ENCODE assay signal across 10 cellular contexts in the genomic region with DNA sequence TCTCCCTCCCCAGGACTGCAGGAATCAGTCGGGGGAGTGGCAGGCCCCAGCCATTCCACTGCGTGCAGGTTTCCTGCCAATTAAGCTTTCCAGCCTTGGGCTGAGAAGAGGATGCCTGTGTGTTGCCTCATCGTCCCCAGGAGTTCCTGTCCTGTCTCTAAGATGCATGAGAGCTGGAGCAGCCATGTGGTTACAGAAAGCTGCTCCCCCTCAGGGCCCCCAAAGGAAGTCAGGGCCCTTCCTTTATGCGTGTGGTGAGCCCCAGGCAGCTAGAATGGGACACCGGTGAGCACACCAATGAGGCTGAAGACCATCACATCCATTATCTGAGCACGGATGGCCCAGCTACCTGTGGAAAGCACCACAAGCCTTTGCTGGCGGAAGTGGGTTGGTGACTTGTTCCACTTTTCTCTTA. TPM values are rescaled to one million over a fixed set of nuclear protein-coding genes. Genes with fewer than 3 reads are reported as not detected.
DNase-seq lines count a peak whose midpoint lies in the region; ATAC-seq, FAIRE-seq and TF ChIP-seq lines count a peak whose summit lies in the region.
"Not testable (repeated sequence)": the region's sequence is repeated elsewhere in the genome, so short reads cannot be mapped to it uniquely, and the experiment has no call there.
"Had no signal": no experiment of that assay in that cellular context is flagged by ENCODE, and none has a peak within 500 bp of the region (broad histone marks: within the 10 kb centered on the region; RNA-seq: fewer than 3 reads in every experiment).

No MANE protein-coding gene starts in this region.

- H3K4me3 Mint-ChIP-seq in CD4-positive, alpha-beta T cell: not testable (repeated sequence)
- H3K4me3 Mint-ChIP-seq in IgD-negative memory B cell: peak overlapping the region in 3 of 4 donors; percentile 4 to 65 (median 55)
- H3K4me3 Mint-ChIP-seq in activated CD8-positive, alpha-beta T cell treated with anti-CD3 and anti-CD28 coated beads, Interleukin-2, amount 10 ng/mL, durations not matched to agents 7 days and 5 days: peak overlapping the region; percentile 61

- H3K79me2 ChIP-seq in OCI-LY7 (ENCODE audit: insufficient read depth, low read depth, low read length): not testable (repeated sequence)

- TF ChIP-seq CTCF in CD4-positive, alpha-beta T cell (IDR thresholded peaks at IDR 0.05); OCI-LY7 (conservative IDR thresholded peaks at IDR 0.05; ENCODE audit: low read length); pancreas (IDR thresholded peaks at IDR 0.05): not testable (repeated sequence)

- H3K4me1 Mint-ChIP-seq in CD4-positive, alpha-beta T cell (ENCODE audit: low read depth); IgD-negative memory B cell: not testable (repeated sequence)
- peaks cover 27% of the 10 kb centered on the region for H3K4me1 Mint-ChIP-seq in activated CD8-positive, alpha-beta T cell treated with anti-CD3 and anti-CD28 coated beads, Interleukin-2, amount 10 ng/mL, durations not matched to agents 7 days and 5 days (ENCODE audit: low read depth)

- H2AFZ ChIP-seq in OCI-LY7 (ENCODE audit: low read length): peak overlapping the region; percentile 78; the same call in 1 of the 2 replicates

- H3K4me1 ChIP-seq in OCI-LY7 (ENCODE audit: insufficient read depth, low read length, poor library complexity, severe bottlenecking): peaks cover 14% of the 10 kb centered on the region
- not testable (repeated sequence) for H3K4me1 ChIP-seq in pancreas

- DNase-seq in CD4-positive, alpha-beta T cell; pancreas: not testable (repeated sequence)
- peak; percentile 51 for DNase-seq in OCI-LY7 (ENCODE audit: low spot score)
- peak; percentile 66 for DNase-seq in activated CD8-positive, alpha-beta T cell treated with anti-CD3 and anti-CD28 coated beads, Interleukin-2, amount 10 ng/mL, durations not matched to agents 7 days and 5 days

- not testable (repeated sequence) for H3K4me3 ChIP-seq in OCI-LY7 (ENCODE audit: low read depth, low read length, poor library complexity, severe bottlenecking); pancreas

- H3K27ac ChIP-seq in CD4-positive, alpha-beta T cell (ENCODE audit: low read depth, low read length); pancreas: not testable (repeated sequence)
- H3K27ac ChIP-seq in OCI-LY7 (ENCODE audit: low read depth, low read length, poor library complexity, severe bottlenecking): peak overlapping the region; percentile 57

- ATAC-seq in CD4-positive, alpha-beta T cell (ENCODE audit: poor library complexity): peak; percentile 6
- ATAC-seq in GM18909 (IDR thresholded peaks at IDR 0.05; ENCODE audit: poor library complexity, unreplicated experiment) (peak; percentile 41), HG02938 (IDR thresholded peaks at IDR 0.05; ENCODE audit: unreplicated experiment) (peak; percentile 44), esophagus mucosa (peak; percentile 35), pancreas (peak in 3 of 4 donors; percentile 23 to 32 (median 27))
- peak; percentile 70 for ATAC-seq in activated CD8-positive, alpha-beta T cell treated with anti-CD3 and anti-CD28 coated beads, Interleukin-2, amount 10 ng/mL, durations not matched to agents 7 days and 5 days

- not testable (repeated sequence) for FAIRE-seq in pancreas (lab: Jason Lieb, UNC)

- not testable (repeated sequence) for BruUV-seq in OCI-LY7 (replicated peaks; lab: Mats Ljungman, UMichigan)

- peak overlapping the region; percentile 54 for H3K4me2 ChIP-seq in OCI-LY7 (ENCODE audit: low read length)

- not testable (repeated sequence) for H3K36me3 ChIP-seq in OCI-LY7 (ENCODE audit: insufficient read depth, low read length); pancreas

- not testable (repeated sequence) for H4K20me1 ChIP-seq in OCI-LY7 (ENCODE audit: insufficient read depth, low read length)

- H3K9me3 Mint-ChIP-seq in CD4-positive, alpha-beta T cell; IgD-negative memory B cell; activated CD8-positive, alpha-beta T cell treated with anti-CD3 and anti-CD28 coated beads, Interleukin-2, amount 10 ng/mL, durations not matched to agents 7 days and 5 days (ENCODE audit: insufficient read depth): not testable (repeated sequence)

- not testable (repeated sequence) for H3K27me3 ChIP-seq in CD4-positive, alpha-beta T cell (ENCODE audit: control insufficient read depth, insufficient read depth, low read length); pancreas

- H3K27me3 Mint-ChIP-seq in CD4-positive, alpha-beta T cell; IgD-negative memory B cell; activated CD8-positive, alpha-beta T cell treated with anti-CD3 and anti-CD28 coated beads, Interleukin-2, amount 10 ng/mL, durations not matched to agents 7 days and 5 days (ENCODE audit: low read depth): not testable (repeated sequence)

- not testable (repeated sequence) for H3K9me2 ChIP-seq in OCI-LY7 (ENCODE audit: insufficient read depth, low read length)

- intact Hi-C loops in CD4-positive, alpha-beta T cell (cut with DNase I, micrococcal nuclease); pancreas (cut with DNase I): not testable (repeated sequence)
- intact Hi-C loops in OCI-LY7 (cut with micrococcal nuclease; ENCODE audit: unreplicated experiment): loop anchor here (5.0 kb wide), 1 partner anchor 35 kb away; a partner anchor contains a TSS

- H3K27ac Mint-ChIP-seq in CD4-positive, alpha-beta T cell: not testable (repeated sequence)
- peak overlapping the region; percentile 24 to 97 (median 70) for H3K27ac Mint-ChIP-seq in IgD-negative memory B cell
- peak overlapping the region; percentile 96 for H3K27ac Mint-ChIP-seq in activated CD8-positive, alpha-beta T cell treated with anti-CD3 and anti-CD28 coated beads, Interleukin-2, amount 10 ng/mL, durations not matched to agents 7 days and 5 days

- H3K36me3 Mint-ChIP-seq in CD4-positive, alpha-beta T cell (ENCODE audit: low read depth); IgD-negative memory B cell; activated CD8-positive, alpha-beta T cell treated with anti-CD3 and anti-CD28 coated beads, Interleukin-2, amount 10 ng/mL, durations not matched to agents 7 days and 5 days (ENCODE audit: low read depth): not testable (repeated sequence)

- not testable (repeated sequence) for H3K9me3 ChIP-seq in CD4-positive, alpha-beta T cell (ENCODE audit: control insufficient read depth, low read length); OCI-LY7 (ENCODE audit: low read length); pancreas

- WGBS in pancreas, 2 donors: 57 to 61% methylated on average over 5 of the region's 7 CpGs

- CTCF ChIA-PET in CD4-positive, alpha-beta T cell (lab: Charles Lee); OCI-LY7 (lab: Charles Lee; ENCODE audit: unreplicated experiment); activated CD8-positive, alpha-beta T cell treated with anti-CD3 and anti-CD28 coated beads, Interleukin-2, amount 10 ng/mL, durations not matched to agents 7 days and 5 days (lab: Charles Lee): not testable (repeated sequence)

- POLR2A ChIA-PET in CD4-positive, alpha-beta T cell (lab: Charles Lee); OCI-LY7 (lab: Charles Lee); activated CD8-positive, alpha-beta T cell treated with anti-CD3 and anti-CD28 coated beads, Interleukin-2, amount 10 ng/mL, durations not matched to agents 7 days and 5 days (lab: Charles Lee): not testable (repeated sequence)

RNA-seq across cellular contexts. Expression of a gene that starts 35.4 kb away (rescaled TPM):
- total RNA-seq in CD4-positive, alpha-beta T cell: 10 to 100 TPM; 45.7 to 48.3 TPM
- 11.0 TPM for polyA plus RNA-seq in IgD-negative memory B cell
- 43.6 and 59.4 TPM in 2 replicates for total RNA-seq in OCI-LY7 (2014; rRNA removed; shearing (Covaris generic))
- 87.6 and 90.5 TPM in 2 replicates for total RNA-seq in OCI-LY7 (2022)
- total RNA-seq in activated CD8-positive, alpha-beta T cell treated with anti-CD3 and anti-CD28 coated beads, Interleukin-2, amount 10 ng/mL, durations not matched to agents 7 days and 5 days: 100 to 1,000 TPM; 339 to 352 TPM
- total RNA-seq in esophagus mucosa: 0.60 TPM
- total RNA-seq in pancreas: 1 to 10 TPM in 3 of 6 donors, under 1 TPM in 3; 0.23 to 6.4 (median 1.3) TPM
- polyA plus RNA-seq in pancreas: under 1 TPM; 0.16 to 0.49 TPM
- total RNA-seq: bronchial epithelial cell, Caco-2 had no signal

RNA-seq across cellular contexts. Expression of a gene that starts 51.3 kb away (rescaled TPM):
- total RNA-seq in CD4-positive, alpha-beta T cell: under 1 TPM; 0.19 to 0.45 TPM
- polyA plus RNA-seq in IgD-negative memory B cell (not detected), pancreas (10 to 100 TPM in 1 of 2 donors, 1 to 10 TPM in 1; 8.2 to 15.1 TPM)
- 9.4 and 10.6 TPM in 2 replicates for total RNA-seq in OCI-LY7 (2014; rRNA removed; shearing (Covaris generic))
- total RNA-seq in OCI-LY7 (2022) (12.6 and 15.8 TPM in 2 replicates), esophagus mucosa (0.60 TPM), pancreas (10 to 100 TPM; 16.3 to 29.7 (median 19.2) TPM)
- total RNA-seq in activated CD8-positive, alpha-beta T cell treated with anti-CD3 and anti-CD28 coated beads, Interleukin-2, amount 10 ng/mL, durations not matched to agents 7 days and 5 days: 10 to 100 TPM in 1 of 2 experiments, 1 to 10 TPM in 1; 8.6 to 10.2 TPM

Comparison
In these comparisons a context has a peak if more than half of its experiments do, and no peak if none do; other contexts are left out.
1. ATAC-seq: peak in every context shown above with its lines; median percentile 70 in activated CD8-positive, alpha-beta T cell treated with anti-CD3 and anti-CD28 coated beads, Interleukin-2, amount 10 ng/mL, durations not matched to agents 7 days and 5 days; 44 in HG02938; 41 in GM18909; 35 in esophagus mucosa; 27 in pancreas; 6 in CD4-positive, alpha-beta T cell.
2. RNA of a gene that starts 35.4 kb away (total RNA-seq): 339 to 352 TPM in activated CD8-positive, alpha-beta T cell treated with anti-CD3 and anti-CD28 coated beads, Interleukin-2, amount 10 ng/mL, durations not matched to agents 7 days and 5 days, 43.6 to 90.5 TPM in OCI-LY7 and 45.7 to 48.3 TPM in CD4-positive, alpha-beta T cell; 0.23 to 6.4 TPM in pancreas and 0.60 TPM in esophagus mucosa (single experiment); every median in the first group is over 4 times any median in the second.